In the genomic region with DNA sequence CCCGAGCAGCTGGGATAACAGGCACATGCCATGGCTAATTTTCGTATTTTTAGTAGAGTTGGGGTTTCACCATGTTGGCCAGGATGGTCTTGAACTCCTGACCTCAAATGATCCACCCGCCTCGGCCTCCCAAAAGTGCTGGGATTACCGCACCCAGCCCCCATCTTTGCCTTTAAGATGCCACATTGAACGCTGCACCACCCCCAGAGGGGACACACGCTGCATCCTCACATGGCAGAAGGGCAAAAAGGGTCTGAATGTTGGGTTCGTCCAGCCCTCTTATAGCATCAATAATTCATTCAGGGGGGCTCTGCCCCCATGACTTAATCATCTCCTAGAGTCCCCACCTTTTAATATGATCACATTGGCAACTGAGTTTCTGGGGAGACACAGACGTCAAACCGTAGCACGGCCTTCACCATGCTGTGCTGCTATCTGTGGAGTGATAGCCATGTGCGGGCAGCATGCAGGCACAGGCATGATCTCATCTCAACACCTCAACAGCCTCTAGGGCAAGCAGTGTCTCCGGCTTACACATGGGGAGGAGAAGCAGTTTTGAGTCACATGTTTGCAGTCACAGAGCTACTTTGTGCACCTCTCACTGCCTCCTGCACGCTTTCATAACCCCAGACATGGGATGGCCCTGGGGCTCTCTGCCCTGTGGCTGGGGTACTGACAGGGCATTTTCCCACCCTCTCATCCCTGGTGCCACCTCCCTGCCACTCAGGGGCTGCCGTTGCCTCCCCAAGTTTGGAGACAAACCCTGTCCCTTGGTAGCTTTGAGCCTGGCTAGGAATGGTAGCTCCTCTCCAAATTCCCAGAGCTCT, we compare ENCODE assay signal across 10 cellular contexts. TPM values are rescaled to one million over a fixed set of nuclear protein-coding genes. Genes with fewer than 3 reads are reported as not detected.
DNase-seq lines count a peak whose midpoint lies in the region; ATAC-seq, FAIRE-seq and TF ChIP-seq lines count a peak whose summit lies in the region.
"Had no signal": no experiment of that assay in that cellular context is flagged by ENCODE, and none has a peak within 500 bp of the region (broad histone marks: within the 10 kb centered on the region; RNA-seq: fewer than 3 reads in every experiment).

No MANE protein-coding gene starts in this region.

- peaks cover 0 to 31% (median 0%) of the 10 kb centered on the region in 9 donors for H3K27me3 ChIP-seq in heart left ventricle
- no peaks in the 10 kb centered on the region for H3K27me3 ChIP-seq in keratinocyte (ENCODE audit: control insufficient read depth, extremely low read depth, insufficient read depth, low read length)
- H3K27me3 ChIP-seq in vagina: no peaks in the 10 kb centered on the region
- H3K27me3 ChIP-seq in HAP-1 (ENCODE audit: low read depth): no peaks in the 10 kb centered on the region; the same call in 1 of the 2 replicates

- H3K4me3 ChIP-seq in heart left ventricle (no peak overlapping the region), keratinocyte (ENCODE audit: control insufficient read depth in 2 of 3, extremely low read depth in 1 of 3, insufficient read depth in 2 of 3, low read depth in 1 of 3, low read length in 3 of 3) (no peak overlapping the region), vagina (no peak overlapping the region), HAP-1 (no peak overlapping the region)

- H3K9me3 ChIP-seq in heart left ventricle (no peaks in the 10 kb centered on the region), keratinocyte (ENCODE audit: control insufficient read depth, low read depth, low read length) (peaks cover 3% of the 10 kb centered on the region), vagina (no peaks in the 10 kb centered on the region), HAP-1 (no peaks in the 10 kb centered on the region)

- TF ChIP-seq POLR2A in heart left ventricle (IDR thresholded peaks at IDR 0.05): no peak
- TF ChIP-seq POLR2A in vagina (IDR thresholded peaks at IDR 0.05): no peak

- H3K9me1 ChIP-seq in keratinocyte (ENCODE audit: control insufficient read depth, extremely low read depth, insufficient read depth, low read length): no peaks in the 10 kb centered on the region

- H3K36me3 ChIP-seq in heart left ventricle: peaks cover 0 to 6% (median 0%) of the 10 kb centered on the region in 9 donors
- no peaks in the 10 kb centered on the region for H3K36me3 ChIP-seq in keratinocyte (ENCODE audit: control insufficient read depth in 2 of 2, extremely low read depth in 1 of 2, insufficient read depth in 2 of 2, low read length in 2 of 2)
- no peaks in the 10 kb centered on the region for H3K36me3 ChIP-seq in vagina
- no peaks in the 10 kb centered on the region for H3K36me3 ChIP-seq in HAP-1 (replicated peaks)

- ATAC-seq in heart left ventricle: no peak
- no peak for ATAC-seq in Right ventricle myocardium inferior

- FAIRE-seq in keratinocyte (lab: Jason Lieb, UNC): peak; percentile 99

- in situ Hi-C loops in G401 (cut with HindIII; ENCODE audit: low sequenced_read_pairs): no loop called here
- in situ Hi-C loops in HAP-1 (cut with MboI; ENCODE audit: low sequenced_read_pairs): no loop called here

- H3K4me1 ChIP-seq in heart left ventricle (peaks cover 0 to 29% (median 0%) of the 10 kb centered on the region in 12 donors), keratinocyte (ENCODE audit: control insufficient read depth, extremely low read depth, insufficient read depth, low read length) (peaks cover 14% of the 10 kb centered on the region), vagina (no peaks in the 10 kb centered on the region), HAP-1 (no peaks in the 10 kb centered on the region)

- intact Hi-C loops in heart left ventricle (cut with DNase I): no loop called here
- intact Hi-C loops in Right ventricle myocardium inferior (cut with DNase I): no loop called here
- intact Hi-C loops in vagina (cut with DNase I): no loop called here

- dilution Hi-C loops in keratinocyte (cut with MboI; ENCODE audit: extremely low pct_ligation_motif_present, low sequenced_read_pairs): no loop called here

- peak overlapping the region; percentile 61 for H3K4me2 ChIP-seq in keratinocyte (ENCODE audit: control insufficient read depth, extremely low read depth, insufficient read depth, low read depth, low read length)

- H3K27ac ChIP-seq in heart left ventricle: no peak overlapping the region
- peak overlapping the region; percentile 66 for H3K27ac ChIP-seq in keratinocyte (ENCODE audit: control insufficient read depth, insufficient read depth, low read length)
- H3K27ac ChIP-seq in vagina: no peak overlapping the region

- 70 to 82% (median 71%) methylated on average over 15 of the region's 15 CpGs for WGBS in heart left ventricle, 4 donors

- no peaks in the 10 kb centered on the region for H4K20me1 ChIP-seq in keratinocyte (ENCODE audit: control insufficient read depth, extremely low read depth, insufficient read depth, low read length)

- H3K79me2 ChIP-seq in keratinocyte (ENCODE audit: control insufficient read depth, insufficient read depth, low read length): no peaks in the 10 kb centered on the region

- TF ChIP-seq CTCF in heart left ventricle (IDR thresholded peaks at IDR 0.05): no peak
- TF ChIP-seq CTCF in keratinocyte (optimal IDR thresholded peaks at IDR 0.05 in 1 of 3, IDR thresholded peaks at IDR 0.05 in 1 of 3, conservative IDR thresholded peaks at IDR 0.05 in 1 of 3; ENCODE audit: extremely low read depth in 1 of 3, insufficient read depth in 2 of 3, low read length in 3 of 3): peak in 1 of 3 experiments; percentile 1
- TF ChIP-seq CTCF in vagina (IDR thresholded peaks at IDR 0.05): no peak

- DNase-seq in heart left ventricle (peak in 3 of 5 donors; percentile 2 to 29 (median 10)), Right ventricle myocardium inferior (ENCODE audit: missing footprints) (no peak), keratinocyte (ENCODE audit: low read depth, low spot score) (peak; percentile 81), vagina (ENCODE audit: extremely low spot score in 2 of 2) (peak; percentile 49 to 61), G401 (ENCODE audit: low spot score) (no peak), HAP-1 (ENCODE audit: low spot score in 2 of 2) (no peak), 8988T (no peak)
- peak; percentile 29 for DNase-seq in activated CD4-positive, CD25-positive, alpha-beta regulatory T cell treated with anti-CD3 and anti-CD28 coated beads, Interleukin-2, amount 50 U/mL, for 72 hours
- DNase-seq: NCI-H774 had no signal

- H3K9ac ChIP-seq in keratinocyte (ENCODE audit: control insufficient read depth, extremely low read depth, insufficient read depth, low read length): peak overlapping the region; percentile 54

- peak overlapping the region; percentile 54 for H2AFZ ChIP-seq in keratinocyte (ENCODE audit: control insufficient read depth, low read length)

RNA-seq across cellular contexts. Expression of a gene that starts 30.0 kb away (rescaled TPM):
- total RNA-seq in heart left ventricle (1 to 10 TPM in 2 of 9 donors, under 1 TPM in 6, not detected in 1; 0.12 to 6.0 (median 0.35) TPM), Right ventricle myocardium inferior (0.14 TPM), vagina (0.98 TPM)
- polyA plus RNA-seq in heart left ventricle (under 1 TPM; 0.04 to 0.10 TPM), keratinocyte (0.09 to 0.12 TPM (median 0.12 TPM) in 3 replicates)
- polyA plus RNA-seq in keratinocyte (2011; ENCODE audit: low read depth): not detected
- 0.05 and 0.06 TPM in 2 replicates for polyA plus RNA-seq in keratinocyte (2011; cell fraction: cytosol; rRNA removed)
- polyA plus RNA-seq in keratinocyte (2011; cell fraction: nucleus; rRNA removed): 0.10 and 0.13 TPM in 2 replicates
- 0.16 TPM in 1 of 2 replicates, not detected in the other for polyA plus RNA-seq in keratinocyte (2012; ENCODE audit: low replicate concordance)
- polyA minus RNA-seq in keratinocyte: 0.06 to 0.33 TPM (median 0.26 TPM) in 3 replicates
- polyA minus RNA-seq in keratinocyte (2011; cell fraction: cytosol; rRNA and poly(A)+ RNA removed): not detected
- 0.16 TPM in 1 of 2 replicates, not detected in the other for polyA minus RNA-seq in keratinocyte (2011; cell fraction: nucleus; rRNA and poly(A)+ RNA removed)
- 0.18 TPM in 1 of 2 replicates, not detected in the other for total RNA-seq in G401 (2014; rRNA removed; shearing (Covaris generic))
- polyA plus RNA-seq: neural cell had no signal

Comparison
In these comparisons a context has a peak if more than half of its experiments do, and no peak if none do; other contexts are left out.
1. DNase-seq: peak in heart left ventricle (3 of 5), activated CD4-positive, CD25-positive, alpha-beta regulatory T cell treated with anti-CD3 and anti-CD28 coated beads, Interleukin-2, amount 50 U/mL, for 72 hours (single experiment), keratinocyte (single experiment) and vagina (2 of 2); none in Right ventricle myocardium inferior (single experiment), G401 (single experiment), HAP-1 (0 of 2) and 8988T (single experiment).